In the genomic region with DNA sequence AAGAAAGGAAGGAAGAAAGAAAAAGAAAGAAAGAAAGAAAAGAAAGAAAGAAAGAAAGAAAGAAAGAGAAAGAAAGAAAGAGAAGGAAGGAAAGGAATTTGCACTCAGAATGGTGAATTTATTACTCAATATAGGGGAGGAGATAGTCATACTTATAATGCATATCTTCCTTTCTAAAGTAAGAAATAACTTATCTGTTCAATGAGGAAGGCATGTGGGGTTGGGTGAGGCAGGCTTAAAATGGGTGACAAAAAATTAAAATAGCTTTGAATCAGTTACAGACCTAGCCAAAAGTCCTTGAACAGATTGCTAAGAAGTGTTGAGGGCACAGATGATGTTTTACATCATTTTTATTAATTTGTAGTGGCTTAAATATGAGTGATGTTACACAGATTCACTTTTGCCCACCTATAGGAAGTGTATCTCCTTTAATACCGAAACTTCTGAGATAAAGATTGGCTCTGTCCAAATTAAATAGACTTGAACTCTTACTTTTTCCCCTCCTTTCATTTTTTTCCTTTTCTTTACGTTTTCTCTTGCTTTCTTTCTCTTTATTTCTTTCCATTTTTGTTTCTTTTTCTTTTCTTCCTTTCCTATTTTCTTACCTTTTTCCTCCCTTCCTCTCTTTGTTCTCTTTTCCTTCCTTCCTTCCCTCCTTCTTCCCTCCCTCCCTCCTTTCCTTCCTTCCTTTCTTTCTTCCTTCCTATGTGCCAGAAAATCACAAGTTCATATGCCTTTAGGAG, we compare ENCODE assay signal across 30 cellular contexts. TPM values are rescaled to one million over a fixed set of nuclear protein-coding genes. Genes with fewer than 3 reads are reported as not detected.
A peak's percentile ranks its signal among the peaks of the same experiment; 100 is the strongest.
DNase-seq lines count a peak whose midpoint lies in the region; ATAC-seq, FAIRE-seq and TF ChIP-seq lines count a peak whose summit lies in the region.
"Had no signal": no experiment of that assay in that cellular context is flagged by ENCODE, and none has a peak within 500 bp of the region (broad histone marks: within the 10 kb centered on the region; RNA-seq: fewer than 3 reads in every experiment).

No MANE protein-coding gene starts in this region.

- H3K36me3 ChIP-seq in HEK293 (ENCODE audit: control insufficient read depth in 2 of 2, insufficient read depth in 1 of 2, low read length in 2 of 2) (no peaks in the 10 kb centered on the region), Karpas-422 (ENCODE audit: insufficient read depth, low read length) (no peaks in the 10 kb centered on the region), kidney (ENCODE audit: control insufficient read depth in 1 of 2, insufficient read depth in 2 of 2, low read length in 2 of 2) (no peaks in the 10 kb centered on the region)
- H3K36me3 ChIP-seq: BE2C, BLaER1 had no signal

- no peaks in the 10 kb centered on the region for H3K27me3 Mint-ChIP-seq in activated T-helper 1 cell treated with anti-CD3 and anti-CD28 coated beads, Interleukin-12 subunit alpha, Interleukin-12 subunit beta, Interleukin-2, Interleukin-4 antibody, amounts not matched to agents 30 ng/mL and 10 ng/mL and 1 ng/mL, durations not matched to agents 14 hours and 24 hours and 36 hours (ENCODE audit: insufficient read depth)
- H3K27me3 Mint-ChIP-seq in activated T-cell treated with anti-CD3 and anti-CD28 coated beads, Interleukin-2, amount 50 U/mL, for 4 hours (ENCODE audit: low read depth) = no peaks in the 10 kb centered on the region
- H3K27me3 Mint-ChIP-seq: CD4-positive, alpha-beta memory T cell; CD4-positive, CD25-positive, alpha-beta regulatory T cell; CD8-positive, alpha-beta memory T cell had no signal

- H3K9me3 Mint-ChIP-seq in activated T-helper 1 cell treated with anti-CD3 and anti-CD28 coated beads, Interleukin-12 subunit alpha, Interleukin-12 subunit beta, Interleukin-2, Interleukin-4 antibody, amounts not matched to agents 30 ng/mL and 10 ng/mL and 1 ng/mL, durations not matched to agents 14 hours and 24 hours and 36 hours = peaks cover 5% of the 10 kb centered on the region
- H3K9me3 Mint-ChIP-seq in activated T-cell treated with anti-CD3 and anti-CD28 coated beads, Interleukin-2, amount 50 U/mL, for 4 hours = peaks cover 8% of the 10 kb centered on the region

- 0 out of 2 replicates have a peak overlapping the region, but pooled peaks have one; percentile 48 for H2AFZ ChIP-seq in Karpas-422 (ENCODE audit: low read length)

- no peaks in the 10 kb centered on the region for H3K27me3 ChIP-seq in Karpas-422 (ENCODE audit: low read length)
- H3K27me3 ChIP-seq: BE2C, BLaER1 had no signal

- intact Hi-C loops in kidney (cut with DNase I) = no loop called here
- intact Hi-C loops in activated T-helper 1 cell treated with anti-CD3 and anti-CD28 coated beads, Interleukin-12 subunit alpha, Interleukin-12 subunit beta, Interleukin-2, Interleukin-4 antibody, amounts not matched to agents 30 ng/mL and 10 ng/mL and 1 ng/mL, durations not matched to agents 14 hours and 24 hours and 36 hours (cut with micrococcal nuclease) = no loop called here

- peak; percentile 29 for FAIRE-seq in kidney (lab: Jason Lieb, UNC)
- FAIRE-seq: A204.1, GM12878, GM12892, GM18507 had no signal

- H3K4me1 Mint-ChIP-seq in activated T-helper 1 cell treated with anti-CD3 and anti-CD28 coated beads, Interleukin-12 subunit alpha, Interleukin-12 subunit beta, Interleukin-2, Interleukin-4 antibody, amounts not matched to agents 30 ng/mL and 10 ng/mL and 1 ng/mL, durations not matched to agents 14 hours and 24 hours and 36 hours (ENCODE audit: low read depth) = no peaks in the 10 kb centered on the region
- no peaks in the 10 kb centered on the region for H3K4me1 Mint-ChIP-seq in activated T-cell treated with anti-CD3 and anti-CD28 coated beads, Interleukin-2, amount 50 U/mL, for 4 hours (ENCODE audit: low read depth)
- H3K4me1 Mint-ChIP-seq: CD14-positive monocyte; CD4-positive, alpha-beta memory T cell; CD4-positive, CD25-positive, alpha-beta regulatory T cell; CD8-positive, alpha-beta memory T cell had no signal

- H3K4me3 Mint-ChIP-seq in activated T-helper 1 cell treated with anti-CD3 and anti-CD28 coated beads, Interleukin-12 subunit alpha, Interleukin-12 subunit beta, Interleukin-2, Interleukin-4 antibody, amounts not matched to agents 30 ng/mL and 10 ng/mL and 1 ng/mL, durations not matched to agents 14 hours and 24 hours and 36 hours = no peak overlapping the region
- H3K4me3 Mint-ChIP-seq in activated T-cell treated with anti-CD3 and anti-CD28 coated beads, Interleukin-2, amount 50 U/mL, for 4 hours = no peak overlapping the region
- H3K4me3 Mint-ChIP-seq: CD14-positive monocyte; CD4-positive, alpha-beta memory T cell; CD4-positive, CD25-positive, alpha-beta regulatory T cell had no signal

- H3K4me1 ChIP-seq in HEK293 (ENCODE audit: control insufficient read depth, insufficient read depth, low read length) (no peaks in the 10 kb centered on the region), Karpas-422 (ENCODE audit: low read length) (no peaks in the 10 kb centered on the region; the same call in 1 of the 2 replicates), kidney (ENCODE audit: control insufficient read depth in 1 of 2, insufficient read depth in 1 of 2, low read depth in 1 of 2, low read length in 2 of 2) (no peaks in the 10 kb centered on the region)
- H3K4me1 ChIP-seq: BE2C, BLaER1 had no signal

- no peaks in the 10 kb centered on the region for H4K20me1 ChIP-seq in Karpas-422 (ENCODE audit: insufficient read depth, low read depth, low read length)
- H4K20me1 ChIP-seq: BLaER1 had no signal

- POLR2A ChIA-PET in HEK293 (lab: Yijun Ruan, JAX) = no interaction called here

- no peak overlapping the region for H3K4me2 ChIP-seq in Karpas-422 (ENCODE audit: low read depth, low read length, poor library complexity, severe bottlenecking)
- H3K4me2 ChIP-seq: BLaER1 had no signal

- H3K4me3 ChIP-seq in HEK293 (ENCODE audit: low read depth, low read length) (no peak overlapping the region), Karpas-422 (ENCODE audit: low read length) (no peak overlapping the region), kidney (ENCODE audit: low read length in 2 of 2) (no peak overlapping the region)
- H3K4me3 ChIP-seq: BLaER1, GM12878 had no signal

- H3K27ac Mint-ChIP-seq in activated T-helper 1 cell treated with anti-CD3 and anti-CD28 coated beads, Interleukin-12 subunit alpha, Interleukin-12 subunit beta, Interleukin-2, Interleukin-4 antibody, amounts not matched to agents 30 ng/mL and 10 ng/mL and 1 ng/mL, durations not matched to agents 14 hours and 24 hours and 36 hours = no peak overlapping the region
- H3K27ac Mint-ChIP-seq: CD14-positive monocyte; CD4-positive, alpha-beta memory T cell; CD4-positive, CD25-positive, alpha-beta regulatory T cell; CD8-positive, alpha-beta memory T cell had no signal

- DNase-seq in Karpas-422 (peak; percentile 51), kidney (no peak)
- no peak for DNase-seq in activated T-helper 1 cell treated with anti-CD3 and anti-CD28 coated beads, Interleukin-12 subunit alpha, Interleukin-12 subunit beta, Interleukin-2, Interleukin-4 antibody, amounts not matched to agents 30 ng/mL and 10 ng/mL and 1 ng/mL, durations not matched to agents 14 hours and 24 hours and 36 hours (ENCODE audit: low spot score)
- DNase-seq in activated T-cell treated with anti-CD3 and anti-CD28 coated beads, Interleukin-2, amount 50 U/mL, for 4 hours = no peak
- DNase-seq: 8988T; ACHN; BE2C; C1 segment of cervical spinal cord; CD4-positive, alpha-beta memory T cell; CD4-positive, CD25-positive, alpha-beta regulatory T cell; CD8-positive, alpha-beta memory T cell; COR-L47; DMS 273 treated with DMSO at 0.1 percent for 48 hours; DMS153; DMS53; DMS79; DND-41; EL; GDM1 had no signal

- H3K27ac ChIP-seq in HEK293 (ENCODE audit: extremely low read depth, low read depth, low read length) (no peak overlapping the region), Karpas-422 (ENCODE audit: low read length) (no peak overlapping the region), kidney (ENCODE audit: low read depth in 2 of 2, low read length in 2 of 2) (no peak overlapping the region)
- H3K27ac ChIP-seq: BLaER1 had no signal

- no peak for TF ChIP-seq CTCF in HEK293 (tag by site-specific recombination; IDR thresholded peaks at IDR 0.05)
- TF ChIP-seq CTCF in kidney (IDR thresholded peaks at IDR 0.05; ENCODE audit: borderline replicate concordance, extremely low read depth, insufficient read depth) = no peak

- no peak overlapping the region for H3K9ac ChIP-seq in Karpas-422 (ENCODE audit: low read length)
- no peak overlapping the region for H3K9ac ChIP-seq in kidney (ENCODE audit: low read length in 2 of 2)
- H3K9ac ChIP-seq: BLaER1 had no signal

- no peaks in the 10 kb centered on the region for H3K36me3 Mint-ChIP-seq in activated T-helper 1 cell treated with anti-CD3 and anti-CD28 coated beads, Interleukin-12 subunit alpha, Interleukin-12 subunit beta, Interleukin-2, Interleukin-4 antibody, amounts not matched to agents 30 ng/mL and 10 ng/mL and 1 ng/mL, durations not matched to agents 14 hours and 24 hours and 36 hours (ENCODE audit: low read depth)
- no peaks in the 10 kb centered on the region for H3K36me3 Mint-ChIP-seq in activated T-cell treated with anti-CD3 and anti-CD28 coated beads, Interleukin-2, amount 50 U/mL, for 4 hours (ENCODE audit: insufficient read depth)
- H3K36me3 Mint-ChIP-seq: CD14-positive monocyte; CD4-positive, alpha-beta memory T cell; CD4-positive, CD25-positive, alpha-beta regulatory T cell; CD8-positive, alpha-beta memory T cell had no signal

- no peak for ATAC-seq in activated T-cell treated with anti-CD3 and anti-CD28 coated beads, Interleukin-2, amount 50 U/mL, for 4 hours
- ATAC-seq: GM12878 had no signal

- no peaks in the 10 kb centered on the region for H3K9me2 ChIP-seq in Karpas-422 (replicated peaks; ENCODE audit: insufficient read depth, low read length)

- no peaks in the 10 kb centered on the region for H3K9me3 ChIP-seq in HEK293 (ENCODE audit: control insufficient read depth, insufficient read depth, low read depth, low read length)
- H3K9me3 ChIP-seq in Karpas-422 (ENCODE audit: low read length) = no peaks in the 10 kb centered on the region
- H3K9me3 ChIP-seq in kidney (ENCODE audit: control insufficient read depth in 1 of 2, low read length in 2 of 2) = no peaks in the 10 kb centered on the region
- H3K9me3 ChIP-seq: BE2C, BLaER1 had no signal

- no peaks in the 10 kb centered on the region for H3K79me2 ChIP-seq in Karpas-422 (ENCODE audit: low read length)

- CTCF ChIA-PET in HEK293 (lab: Yijun Ruan, JAX) = no interaction called here

RNA-seq across cellular contexts. Expression of a gene that starts 14.8 kb away (rescaled TPM):
- total RNA-seq in Karpas-422 (2014; rRNA removed; shearing (Covaris generic); ENCODE audit: low replicate concordance) = not detected in 2 replicates
- total RNA-seq in kidney = 19.8 TPM
- polyA plus RNA-seq in kidney (ENCODE audit: insufficient read depth, low read depth, low replicate concordance) = 4.1 TPM
- total RNA-seq in activated T-helper 1 cell treated with anti-CD3 and anti-CD28 coated beads, Interleukin-12 subunit alpha, Interleukin-12 subunit beta, Interleukin-2, Interleukin-4 antibody, amounts not matched to agents 30 ng/mL and 10 ng/mL and 1 ng/mL, durations not matched to agents 14 hours and 24 hours and 36 hours = not detected in 2 replicates
- total RNA-seq in activated T-cell treated with anti-CD3 and anti-CD28 coated beads, Interleukin-2, amount 50 U/mL, for 4 hours = under 1 TPM; 0.08 to 0.11 (median 0.10) TPM
- total RNA-seq: CD4-positive, alpha-beta memory T cell; CD4-positive, CD25-positive, alpha-beta regulatory T cell; CD8-positive, alpha-beta memory T cell; G401 had no signal
- polyA plus RNA-seq: AG04450; CD4-positive, alpha-beta memory T cell; CD4-positive, CD25-positive, alpha-beta regulatory T cell; CD8-positive, alpha-beta memory T cell had no signal

RNA-seq across cellular contexts. Expression of a gene that starts 45.6 kb away (rescaled TPM):
- 2.3 and 2.4 TPM in 2 replicates for total RNA-seq in Karpas-422 (2014; rRNA removed; shearing (Covaris generic); ENCODE audit: low replicate concordance)
- not detected for total RNA-seq in kidney
- not detected for polyA plus RNA-seq in kidney (ENCODE audit: insufficient read depth, low read depth, low replicate concordance)
- not detected in 2 replicates for total RNA-seq in activated T-helper 1 cell treated with anti-CD3 and anti-CD28 coated beads, Interleukin-12 subunit alpha, Interleukin-12 subunit beta, Interleukin-2, Interleukin-4 antibody, amounts not matched to agents 30 ng/mL and 10 ng/mL and 1 ng/mL, durations not matched to agents 14 hours and 24 hours and 36 hours
- total RNA-seq in activated T-cell treated with anti-CD3 and anti-CD28 coated beads, Interleukin-2, amount 50 U/mL, for 4 hours = not detected
- total RNA-seq: A673; CD4-positive, CD25-positive, alpha-beta regulatory T cell; Daoy; G401 had no signal
- polyA plus RNA-seq: AG04450, CD14-positive monocyte had no signal

Comparison
In these comparisons a context has a peak if more than half of its experiments do, and no peak if none do; other contexts are left out.
1. RNA of a gene that starts 14.8 kb away (total RNA-seq): 19.8 TPM in kidney (single experiment); 0.08 to 0.11 TPM in activated T-cell treated with anti-CD3 and anti-CD28 coated beads, Interleukin-2, amount 50 U/mL, for 4 hours, not detected in Karpas-422 and not detected in activated T-helper 1 cell treated with anti-CD3 and anti-CD28 coated beads, Interleukin-12 subunit alpha, Interleukin-12 subunit beta, Interleukin-2, Interleukin-4 antibody, amounts not matched to agents 30 ng/mL and 10 ng/mL and 1 ng/mL, durations not matched to agents 14 hours and 24 hours and 36 hours; every median in the first group is over 10 times any median in the second.